24 cellular contexts compared by ENCODE assay signal in genomic region chr1:91604632-91605031, GRCh38.
DNase-seq lines count a peak whose midpoint lies in the region; ATAC-seq and TF ChIP-seq lines count a peak whose summit lies in the region.
"Had no signal": no experiment of that assay in that cellular context is flagged by ENCODE, and none has a peak within 500 bp of the region (broad histone marks: within the 10 kb centered on the region; RNA-seq: fewer than 3 reads in every experiment).

No MANE protein-coding gene starts in this region.

- no peaks in the 10 kb centered on the region for H4K20me1 ChIP-seq in HCT116 (ENCODE audit: insufficient read depth)

- TF ChIP-seq POLR2A in HCT116 (IDR thresholded peaks at IDR 0.05; ENCODE audit: borderline replicate concordance, extremely low read depth, insufficient read depth, insufficient read length) (no peak), tibial nerve (IDR thresholded peaks at IDR 0.05) (no peak)

- peaks cover 5 to 13% of the 10 kb centered on the region in 2 experiments; a peak in 3 of 4 replicates for H3K4me1 ChIP-seq in HCT116 (ENCODE audit: control insufficient read depth in 1 of 2, insufficient read depth in 2 of 2, low read length in 2 of 2)
- peaks cover 32% of the 10 kb centered on the region for H3K4me1 ChIP-seq in left ventricle myocardium inferior
- H3K4me1 ChIP-seq in parathyroid adenoma: no peaks in the 10 kb centered on the region
- H3K4me1 ChIP-seq in tibial nerve: no peaks in the 10 kb centered on the region

- 57 to 64% methylated on average over 7 of the region's 7 CpGs for WGBS in tibial nerve, 2 donors

- no peaks in the 10 kb centered on the region for H3K27me3 ChIP-seq in HCT116 (ENCODE audit: insufficient read depth, low read length)
- no peaks in the 10 kb centered on the region for H3K27me3 ChIP-seq in left ventricle myocardium inferior (ENCODE audit: low read depth)
- no peaks in the 10 kb centered on the region for H3K27me3 ChIP-seq in parathyroid adenoma (ENCODE audit: control insufficient read depth, insufficient read depth, low read length)
- H3K27me3 ChIP-seq in tibial nerve: no peaks in the 10 kb centered on the region
- H3K27me3 ChIP-seq: cardiac muscle cell had no signal

- TF ChIP-seq RAD21 in HCT116 (IDR thresholded peaks at IDR 0.05; ENCODE audit: low read depth): no peak

- H2AFZ ChIP-seq in HCT116 (ENCODE audit: low read depth, low read length, poor library complexity, severe bottlenecking) (peak overlapping the region; percentile 16), parathyroid adenoma (peak overlapping the region; percentile 7)

- no TSS peak for BruUV-seq in HCT116 (replicated peaks; lab: Mats Ljungman, UMichigan)

- no peaks in the 10 kb centered on the region for H3K9me3 ChIP-seq in HCT116 (ENCODE audit: control insufficient read depth in 1 of 2, insufficient read depth in 1 of 2, low read depth in 1 of 2, low read length in 2 of 2)
- no peaks in the 10 kb centered on the region for H3K9me3 ChIP-seq in left ventricle myocardium inferior (replicated peaks)
- no peaks in the 10 kb centered on the region for H3K9me3 ChIP-seq in parathyroid adenoma (ENCODE audit: control insufficient read depth, low read length)
- H3K9me3 ChIP-seq in tibial nerve: no peaks in the 10 kb centered on the region

- in situ Hi-C loops in astrocyte of the spinal cord (cut with HindIII; ENCODE audit: low sequenced_read_pairs): no loop called here

- H3K4me2 ChIP-seq in HCT116 (ENCODE audit: low read length): no peak overlapping the region
- H3K4me2 ChIP-seq in parathyroid adenoma (ENCODE audit: low read length): no peak overlapping the region

- intact Hi-C loops in HCT116 (cut with micrococcal nuclease) (no loop called here), left ventricle myocardium inferior (cut with micrococcal nuclease) (no loop called here), head of caudate nucleus (cut with DNase I) (no loop called here)

- RAD21 ChIA-PET in HCT116 (lab: Charles Lee; ENCODE audit: low non-redundant PET in 1 of 2, low total read pairs in 2 of 2, uncharacterized antibody in 2 of 2, unreplicated experiment in 2 of 2): no interaction called here

- H3K4me3 ChIP-seq in HCT116 (replicated peaks in 1 of 2; ENCODE audit: low read depth in 1 of 2, low read length in 2 of 2) (no peak overlapping the region), astrocyte of the spinal cord (ENCODE audit: low read depth, low read length) (no peak overlapping the region), left ventricle myocardium inferior (no peak overlapping the region), parathyroid adenoma (ENCODE audit: low read depth, low read length) (no peak overlapping the region), tibial nerve (no peak overlapping the region)
- H3K4me3 ChIP-seq: cardiac muscle cell had no signal

- H3K79me2 ChIP-seq in HCT116 (ENCODE audit: insufficient read depth, low read length): no peaks in the 10 kb centered on the region
- no peaks in the 10 kb centered on the region for H3K79me2 ChIP-seq in parathyroid adenoma

- H3K9me2 ChIP-seq in HCT116 (ENCODE audit: insufficient read depth): no peaks in the 10 kb centered on the region

- H3K36me3 ChIP-seq in HCT116 (ENCODE audit: control insufficient read depth in 1 of 2, insufficient read depth in 2 of 2, low read length in 2 of 2): no peaks in the 10 kb centered on the region
- no peaks in the 10 kb centered on the region for H3K36me3 ChIP-seq in left ventricle myocardium inferior
- no peaks in the 10 kb centered on the region for H3K36me3 ChIP-seq in parathyroid adenoma (ENCODE audit: control insufficient read depth, insufficient read depth, low read length)
- H3K36me3 ChIP-seq in tibial nerve: no peaks in the 10 kb centered on the region
- H3K36me3 ChIP-seq: cardiac muscle cell had no signal

- POLR2A ChIA-PET in HCT116 (lab: Charles Lee): no interaction called here

- no peak for ATAC-seq in HCT116
- ATAC-seq: esophagus mucosa had no signal

- CTCF ChIA-PET in HCT116 (lab: Charles Lee): no interaction called here

- no peak for TF ChIP-seq EP300 in tibial nerve (IDR thresholded peaks at IDR 0.05)

- no peak overlapping the region for H3K9ac ChIP-seq in HCT116 (ENCODE audit: low read length)
- no peak overlapping the region for H3K9ac ChIP-seq in parathyroid adenoma

- H3K27ac ChIP-seq in HCT116 (ENCODE audit: low read depth, low read length): no peak overlapping the region
- H3K27ac ChIP-seq in left ventricle myocardium inferior (replicated peaks): peak overlapping the region; percentile 57
- no peak overlapping the region for H3K27ac ChIP-seq in parathyroid adenoma
- H3K27ac ChIP-seq in tibial nerve: no peak overlapping the region
- H3K27ac ChIP-seq: cardiac muscle cell had no signal

- DNase-seq in HCT116 (ENCODE audit: low read depth, low spot score) (no peak), astrocyte of the spinal cord (ENCODE audit: low read depth, low spot score) (peak; percentile 17), left ventricle myocardium inferior (peak; percentile 28), NCI-H510A treated with DMSO at 0.1 percent for 48 hours (lab: John Stamatoyannopoulos, UW) (no peak), tibial nerve (ENCODE audit: low spot score in 2 of 2) (no peak), head of caudate nucleus (no peak)
- no peak for DNase-seq in stimulated activated CD4-positive, alpha-beta T cell treated with anti-CD3 and anti-CD28 coated beads, Interleukin-4, amount 100 ng/mL, for 24 hours
- DNase-seq: activated B cell treated with CpG ODN at 0.5 μM for 24 hours; activated CD4-positive, alpha-beta memory T cell treated with anti-CD3 and anti-CD28 coated beads, Interleukin-2, amount 10 ng/mL, durations not matched to agents 7 days and 5 days; activated naive CD8-positive, alpha-beta T cell treated with anti-CD3 and anti-CD28 coated beads, Interleukin-2, amount 10 ng/mL, durations not matched to agents 7 days and 5 days; activated T-cell treated with anti-CD3 and anti-CD28 coated beads, Interleukin-2, amount 50 U/mL, for 24 hours; COR-L47; H9; hypothalamus; KBM-7; NCI-H1092; NCI-H2081 treated with DMSO at 0.1 percent for 48 hours; NCI-H526; nucleus accumbens; SHP77 treated with DMSO at 0.1 percent for 48 hours; stimulated activated CD4-positive, alpha-beta T cell treated with anti-CD3 and anti-CD28 coated beads, Interleukin-4, amount 100 ng/mL, for 1 hour had no signal

- TF ChIP-seq CTCF in HCT116 (IDR thresholded peaks at IDR 0.05 in 2 of 3, conservative IDR thresholded peaks at IDR 0.05 in 1 of 3; ENCODE audit: borderline replicate concordance in 1 of 3, insufficient read depth in 1 of 3, low read depth in 2 of 3, low read length in 2 of 3): no peak
- TF ChIP-seq CTCF in astrocyte of the spinal cord (IDR thresholded peaks at IDR 0.05; ENCODE audit: low read depth, low read length): no peak
- no peak for TF ChIP-seq CTCF in left ventricle myocardium inferior (IDR thresholded peaks at IDR 0.05; ENCODE audit: borderline replicate concordance)
- no peak for TF ChIP-seq CTCF in parathyroid adenoma (IDR thresholded peaks at IDR 0.05)
- no peak for TF ChIP-seq CTCF in tibial nerve (IDR thresholded peaks at IDR 0.05)

TF ChIP-seq in HCT116, 20 proteins besides CTCF, POLR2A, EP300 and RAD21 (continues in another document):
- TF ChIP-seq CEBPB (IDR thresholded peaks at IDR 0.05; ENCODE audit: low read depth): no peak
- no peak for TF ChIP-seq ELF1 (IDR thresholded peaks at IDR 0.05; ENCODE audit: borderline replicate concordance, low read depth)
- no peak for TF ChIP-seq ATF3 (IDR thresholded peaks at IDR 0.05)
- no peak for TF ChIP-seq ZNF274 (IDR thresholded peaks at IDR 0.05; ENCODE audit: low read depth, low read length)
- no peak for TF ChIP-seq EZH2 (IDR thresholded peaks at IDR 0.05)
- no peak for TF ChIP-seq EZH2phosphoT487 (IDR thresholded peaks at IDR 0.05; ENCODE audit: borderline replicate concordance)
- no peak for TF ChIP-seq SRF (IDR thresholded peaks at IDR 0.05; ENCODE audit: low read depth)
- no peak for TF ChIP-seq ZBTB33 (IDR thresholded peaks at IDR 0.05; ENCODE audit: extremely low read depth, insufficient replicate concordance, low read length)

Comparison
In these comparisons a context has a peak if more than half of its experiments do, and no peak if none do; other contexts are left out.
1. DNase-seq: peak in astrocyte of the spinal cord (single experiment) and left ventricle myocardium inferior (single experiment); none in HCT116 (single experiment), NCI-H510A treated with DMSO at 0.1 percent for 48 hours (single experiment), tibial nerve (0 of 2), head of caudate nucleus (0 of 42) and stimulated activated CD4-positive, alpha-beta T cell treated with anti-CD3 and anti-CD28 coated beads, Interleukin-4, amount 100 ng/mL, for 24 hours (single experiment).